ENCODE assay signal across 14 cellular contexts in genomic region chr3:71831599-71831998, GRCh38. TPM values are rescaled to one million over a fixed set of nuclear protein-coding genes. Genes with fewer than 3 reads are reported as not detected.
DNase-seq lines count a peak whose midpoint lies in the region; ATAC-seq, FAIRE-seq and TF ChIP-seq lines count a peak whose summit lies in the region.
"Had no signal": no experiment of that assay in that cellular context is flagged by ENCODE, and none has a peak within 500 bp of the region (broad histone marks: within the 10 kb centered on the region; RNA-seq: fewer than 3 reads in every experiment).

No MANE protein-coding gene starts in this region.

- no TSS peak for BruUV-seq in HepG2 (replicated peaks; lab: Mats Ljungman, UMichigan)

- WGBS in HepG2 (ENCODE audit: low lambda C conversion rate) = 0% methylated on average over 2 of the region's 2 CpGs
- 18% methylated on average over 2 of the region's 2 CpGs for WGBS in right lobe of liver (ENCODE audit: insufficient coverage, low coverage, low lambda C conversion rate, missing lambda C conversion rate)

- DNase-seq in HepG2 (ENCODE audit: low spot score) = no peak
- no peak for DNase-seq in right lobe of liver
- DNase-seq in cardiac fibroblast (ENCODE audit: low read depth in 2 of 2) = peak; percentile 2 to 11
- DNase-seq in fibroblast of mammary gland (ENCODE audit: low read depth) = peak; percentile 31
- no peak for DNase-seq in NCI-H2081 treated with DMSO at 0.1 percent for 48 hours (lab: John Stamatoyannopoulos, UW)
- DNase-seq in medulla oblongata (ENCODE audit: extremely low spot score) = no peak
- DNase-seq in HEK293T (ENCODE audit: extremely low spot score) = no peak
- no peak for DNase-seq in coronary artery (ENCODE audit: low spot score)
- DNase-seq: 8988T; CD4-positive, CD25-positive, alpha-beta regulatory T cell; DMS 273 treated with DMSO at 0.1 percent for 48 hours; GM23248 had no signal

- no peaks in the 10 kb centered on the region for H4K20me1 ChIP-seq in HepG2 (ENCODE audit: insufficient read depth, low read length)
- H4K20me1 ChIP-seq: BLaER1 treated with 17β-estradiol and CSF1 and Interleukin-3, amounts not matched to agents 10 nM and 100 nM had no signal

- TF ChIP-seq CTCF in HepG2 (CRISPR knock-in tag; IDR thresholded peaks at IDR 0.05) (no peak), right lobe of liver (IDR thresholded peaks at IDR 0.05) (no peak), cardiac fibroblast (IDR thresholded peaks at IDR 0.05; ENCODE audit: low read depth, low read length) (no peak), fibroblast of mammary gland (conservative IDR thresholded peaks at IDR 0.05; ENCODE audit: control insufficient read depth, insufficient read depth, low read depth, low read length) (no peak), coronary artery (IDR thresholded peaks at IDR 0.05) (no peak)

- in situ Hi-C loops in HepG2 (cut with HindIII; ENCODE audit: extremely low pct_ligation_motif_present, low pct_unique_long_range_greater_than_20kb) = no loop called here

- no peak overlapping the region for H2AFZ ChIP-seq in HepG2 (ENCODE audit: low read length)
- H2AFZ ChIP-seq: GM23248 had no signal

- H3K36me3 ChIP-seq in HepG2 (replicated peaks in 1 of 2; ENCODE audit: control insufficient read depth in 1 of 2, insufficient read depth in 2 of 2, low read length in 2 of 2) (no peaks in the 10 kb centered on the region), right lobe of liver (no peaks in the 10 kb centered on the region)
- H3K36me3 ChIP-seq: BLaER1 treated with 17β-estradiol and CSF1 and Interleukin-3, amounts not matched to agents 10 nM and 100 nM had no signal

- no peak overlapping the region for H3K27ac ChIP-seq in HepG2 (ENCODE audit: extremely low read length, insufficient read depth, low read length)
- H3K27ac ChIP-seq in right lobe of liver = no peak overlapping the region
- H3K27ac ChIP-seq in coronary artery = no peak overlapping the region
- H3K27ac ChIP-seq: BLaER1 treated with 17β-estradiol and CSF1 and Interleukin-3, amounts not matched to agents 10 nM and 100 nM; GM23248 had no signal

- FAIRE-seq in HepG2 (lab: Jason Lieb, UNC) = no peak
- FAIRE-seq: H54 had no signal

- no peak overlapping the region for H3K9ac ChIP-seq in HepG2 (ENCODE audit: insufficient read depth, low read depth, low read length)
- H3K9ac ChIP-seq: BLaER1 treated with 17β-estradiol and CSF1 and Interleukin-3, amounts not matched to agents 10 nM and 100 nM; GM23248 had no signal

- H3K27me3 ChIP-seq in HepG2 (ENCODE audit: control insufficient read depth in 1 of 2, insufficient read depth in 2 of 2, low read length in 2 of 2) (peaks cover 0 to 2% of the 10 kb centered on the region in 2 experiments; a peak in 1 of 5 replicates), right lobe of liver (no peaks in the 10 kb centered on the region)
- H3K27me3 ChIP-seq: BLaER1 treated with 17β-estradiol and CSF1 and Interleukin-3, amounts not matched to agents 10 nM and 100 nM had no signal

- H3K4me3 ChIP-seq in HepG2 (replicated peaks in 1 of 3; ENCODE audit: insufficient read depth in 1 of 3, low read depth in 2 of 3, low read length in 3 of 3) (no peak overlapping the region), right lobe of liver (no peak overlapping the region), cardiac fibroblast (replicated peaks in 1 of 2; ENCODE audit: low read depth in 2 of 2, low read length in 2 of 2) (no peak overlapping the region), fibroblast of mammary gland (ENCODE audit: control insufficient read depth, low read depth, low read length) (no peak overlapping the region), coronary artery (no peak overlapping the region)
- H3K4me3 ChIP-seq: BLaER1 treated with 17β-estradiol and CSF1 and Interleukin-3, amounts not matched to agents 10 nM and 100 nM; GM23248 had no signal

- no peaks in the 10 kb centered on the region for H3K9me3 ChIP-seq in HepG2 (ENCODE audit: low read length)
- no peaks in the 10 kb centered on the region for H3K9me3 ChIP-seq in right lobe of liver
- H3K9me3 ChIP-seq: BLaER1 treated with 17β-estradiol and CSF1 and Interleukin-3, amounts not matched to agents 10 nM and 100 nM had no signal

- no peak overlapping the region for H3K4me2 ChIP-seq in HepG2 (ENCODE audit: low read depth, low read length)
- H3K4me2 ChIP-seq: BLaER1 treated with 17β-estradiol and CSF1 and Interleukin-3, amounts not matched to agents 10 nM and 100 nM had no signal

- H3K4me1 ChIP-seq in HepG2 (ENCODE audit: insufficient read depth, low read length) (no peaks in the 10 kb centered on the region), right lobe of liver (no peaks in the 10 kb centered on the region)

- ATAC-seq in HepG2 = no peak
- no peak for ATAC-seq in right lobe of liver

- no peak for TF ChIP-seq POLR2A in HepG2 (IDR thresholded peaks at IDR 0.05; ENCODE audit: insufficient read depth in 1 of 2, low read depth in 2 of 2, low read length in 2 of 2)
- TF ChIP-seq POLR2A in right lobe of liver (IDR thresholded peaks at IDR 0.05) = no peak

- no peaks in the 10 kb centered on the region for H3K79me2 ChIP-seq in HepG2 (ENCODE audit: insufficient read depth, low read length)

- TF ChIP-seq RAD21 in HepG2 (CRISPR knock-in tag; IDR thresholded peaks at IDR 0.05) = no peak

- POLR2A ChIA-PET in HepG2 (lab: Yijun Ruan, JAX) (no interaction called here), HEK293T (lab: Yijun Ruan, JAX) (no interaction called here)

- TF ChIP-seq EP300 in HepG2 (IDR thresholded peaks at IDR 0.05; ENCODE audit: low read depth in 2 of 2, low read length in 2 of 2) = no peak
- TF ChIP-seq EP300 in HepG2 (CRISPR knock-in tag; IDR thresholded peaks at IDR 0.05; ENCODE audit: borderline replicate concordance) = no peak

- intact Hi-C loops in HepG2 (cut with micrococcal nuclease; ENCODE audit: unreplicated experiment) (no loop called here), right lobe of liver (cut with DNase I) (no loop called here)

- CTCF ChIA-PET in HepG2 (lab: Yijun Ruan, JAX; ENCODE audit: low intra/inter-chr PET ratio, low total read pairs) (no interaction called here), HEK293T (lab: Yijun Ruan, JAX) (interaction anchor here (0.5 kb wide), 1 partner anchor 1166 kb away, joined by 5 read pairs; no protein-coding TSS in a partner anchor)

TF ChIP-seq in HepG2, 621 proteins besides CTCF, POLR2A, EP300 and RAD21 (continues in another document):
- TF ChIP-seq GRHL1 (CRISPR knock-in tag; conservative IDR thresholded peaks at IDR 0.05) (no peak), CEBPB (IDR thresholded peaks at IDR 0.05; ENCODE audit: borderline replicate concordance, low read depth, low read length) (peak; percentile 56)

TF ChIP-seq in HEK293T, 16 proteins besides CTCF, POLR2A, EP300 and RAD21:
- TF ChIP-seq BHLHE40 (IDR thresholded peaks at IDR 0.05; ENCODE audit: borderline replicate concordance) = no peak
- no peak for TF ChIP-seq FOXK2 (IDR thresholded peaks at IDR 0.05)
- no peak for TF ChIP-seq L3MBTL2 (conservative IDR thresholded peaks at IDR 0.05)
- TF ChIP-seq FOXA1 (IDR thresholded peaks at IDR 0.05) = no peak
- TF ChIP-seq SUZ12 (IDR thresholded peaks at IDR 0.05) = no peak
- TF ChIP-seq FOXM1 (IDR thresholded peaks at IDR 0.05; ENCODE audit: borderline replicate concordance) = no peak
- TF ChIP-seq LEF1 (IDR thresholded peaks at IDR 0.05; ENCODE audit: borderline replicate concordance) = no peak
- TF ChIP-seq ARNT (IDR thresholded peaks at IDR 0.05) = no peak
- no peak for TF ChIP-seq TARDBP (IDR thresholded peaks at IDR 0.05)
- no peak for TF ChIP-seq PKNOX1 (IDR thresholded peaks at IDR 0.05)
- TF ChIP-seq SP1 (IDR thresholded peaks at IDR 0.05) = no peak

RNA-seq across cellular contexts. Expression of gene PROK2, which starts 46.7 kb away (rescaled TPM):
- not detected in 2 replicates for total RNA-seq in HepG2 (2016; rRNA removed; fragmentation: Illumina TruSeq; extraction: Trizol)
- not detected in 2 replicates for total RNA-seq in HepG2 (2016; cell fraction: cytosol; rRNA removed; fragmentation: Illumina TruSeq; extraction: Trizol; ENCODE audit: low read depth)
- not detected in 2 replicates for total RNA-seq in HepG2 (2016; cell fraction: insoluble cytoplasmic fraction; rRNA removed; fragmentation: Illumina TruSeq; extraction: Trizol)
- total RNA-seq in HepG2 (2016; cell fraction: membrane; rRNA removed; fragmentation: Illumina TruSeq; extraction: Trizol) = not detected in 2 replicates
- not detected in 2 replicates for total RNA-seq in HepG2 (2016; cell fraction: nucleus; rRNA removed; fragmentation: Illumina TruSeq; extraction: Trizol)
- polyA plus RNA-seq in HepG2 (2011; rRNA removed) = not detected in 2 replicates
- polyA plus RNA-seq in HepG2 (2011; cell fraction: cytosol; rRNA removed) = not detected in 2 replicates
- not detected in 2 replicates for polyA plus RNA-seq in HepG2 (2011; cell fraction: nucleus; rRNA removed)
- polyA plus RNA-seq in HepG2 (2012) = not detected in 2 replicates
- polyA plus RNA-seq in HepG2 (2016; cell fraction: cytosol; fragmentation: Illumina TruSeq; extraction: Trizol; ENCODE audit: low read depth) = not detected in 2 replicates
- not detected in 2 replicates for polyA plus RNA-seq in HepG2 (2016; cell fraction: insoluble cytoplasmic fraction; fragmentation: Illumina TruSeq; extraction: Trizol; ENCODE audit: low read depth)
- not detected in 2 replicates for polyA plus RNA-seq in HepG2 (2016; cell fraction: membrane; fragmentation: Illumina TruSeq; extraction: Trizol; ENCODE audit: low read depth)
- polyA plus RNA-seq in HepG2 (2016; cell fraction: nucleus; fragmentation: Illumina TruSeq; extraction: Trizol; ENCODE audit: insufficient read depth, low read depth) = not detected in 2 replicates
- not detected in 2 replicates for polyA minus RNA-seq in HepG2 (2011; rRNA and poly(A)+ RNA removed; ENCODE audit: low replicate concordance)
- polyA minus RNA-seq in HepG2 (2011; cell fraction: cytosol; rRNA and poly(A)+ RNA removed) = not detected in 2 replicates
- not detected in 2 replicates for polyA minus RNA-seq in HepG2 (2011; cell fraction: nucleus; rRNA and poly(A)+ RNA removed)
- total RNA-seq in right lobe of liver = under 1 TPM; 0.31 to 0.78 (median 0.47) TPM
- total RNA-seq: GM23248 had no signal
- polyA plus RNA-seq: GM23248 had no signal

Comparison
In these comparisons a context has a peak if more than half of its experiments do, and no peak if none do; other contexts are left out.
1. DNase-seq: peak in cardiac fibroblast (2 of 2) and fibroblast of mammary gland (single experiment); none in HepG2 (single experiment), right lobe of liver (0 of 3), NCI-H2081 treated with DMSO at 0.1 percent for 48 hours (single experiment), medulla oblongata (single experiment), HEK293T (single experiment) and coronary artery (single experiment).